Comparison of ENCODE assay signal across 24 cellular contexts in the genomic region with DNA sequence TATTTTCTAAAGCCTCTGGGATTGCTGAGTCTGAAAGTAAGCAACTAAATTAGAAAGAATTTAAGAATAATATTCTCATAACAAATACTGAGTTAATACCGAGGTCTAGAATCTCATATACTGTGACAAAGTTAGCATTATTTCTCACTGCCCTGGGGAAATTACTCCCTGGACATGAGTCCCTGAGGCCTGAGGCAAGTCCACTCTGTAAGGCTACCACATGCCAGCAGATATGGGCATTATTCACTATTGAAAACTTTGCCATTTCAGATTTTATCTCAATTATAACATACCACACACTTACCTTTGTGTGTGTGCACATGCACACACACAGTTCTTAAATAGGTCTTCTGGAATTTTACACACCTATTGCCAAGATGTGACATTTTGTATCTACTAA. TPM values are rescaled to one million over a fixed set of nuclear protein-coding genes. Genes with fewer than 3 reads are reported as not detected.
A peak's percentile ranks its signal among the peaks of the same experiment; 100 is the strongest.
DNase-seq lines count a peak whose midpoint lies in the region; ATAC-seq, FAIRE-seq and TF ChIP-seq lines count a peak whose summit lies in the region.
"Had no signal": no experiment of that assay in that cellular context is flagged by ENCODE, and none has a peak within 500 bp of the region (broad histone marks: within the 10 kb centered on the region; RNA-seq: fewer than 3 reads in every experiment).

No MANE protein-coding gene starts in this region.

- H3K36me3 Mint-ChIP-seq in activated T-helper 1 cell treated with anti-CD3 and anti-CD28 coated beads, Interleukin-12 subunit alpha, Interleukin-12 subunit beta, Interleukin-2, Interleukin-4 antibody, amounts not matched to agents 30 ng/mL and 10 ng/mL and 1 ng/mL, durations not matched to agents 14 hours and 24 hours and 36 hours (ENCODE audit: low read depth) = peaks cover 20% of the 10 kb centered on the region

- H3K4me1 ChIP-seq in IMR-90 (ENCODE audit: control insufficient read depth, insufficient read depth, low read length) (peaks cover 27% of the 10 kb centered on the region), HepG2 (ENCODE audit: insufficient read depth, low read length) (peaks cover 88% of the 10 kb centered on the region)
- H3K4me1 ChIP-seq: BE2C, Peyer's patch had no signal

- H3K27ac Mint-ChIP-seq in activated T-helper 1 cell treated with anti-CD3 and anti-CD28 coated beads, Interleukin-12 subunit alpha, Interleukin-12 subunit beta, Interleukin-2, Interleukin-4 antibody, amounts not matched to agents 30 ng/mL and 10 ng/mL and 1 ng/mL, durations not matched to agents 14 hours and 24 hours and 36 hours = no peak overlapping the region

- peaks cover 0 to 65% of the 10 kb centered on the region in 2 experiments; a peak in 2 of 4 replicates for H3K79me1 ChIP-seq in IMR-90 (ENCODE audit: low read depth in 1 of 2, low read length in 2 of 2)

- no peak for DNase-seq in IMR-90
- DNase-seq in HepG2 (ENCODE audit: low spot score) = no peak
- DNase-seq in C1 segment of cervical spinal cord (lab: John Stamatoyannopoulos, UW) = no peak
- DNase-seq in activated T-helper 1 cell treated with anti-CD3 and anti-CD28 coated beads, Interleukin-12 subunit alpha, Interleukin-12 subunit beta, Interleukin-2, Interleukin-4 antibody, amounts not matched to agents 30 ng/mL and 10 ng/mL and 1 ng/mL, durations not matched to agents 14 hours and 24 hours and 36 hours (ENCODE audit: low spot score) = no peak
- DNase-seq: 8988T, ACHN, BE2C, DMS153, DND-41, KBM-7, MG63, NCI-H1105 treated with DMSO at 0.1 percent for 48 hours, NCI-H146, NCI-H2029, NCI-H2227 treated with DMSO at 0.1 percent for 48 hours, NCI-H526 treated with DMSO at 0.1 percent for 48 hours, Peyer's patch, SIG-M5 had no signal

- no CpG with 5 or more reads among the region's 1 CpG for WGBS in IMR-90 (ENCODE audit: extremely low coverage in 2 of 2, insufficient read length in 1 of 2), 2 experiments
- WGBS in HepG2 (ENCODE audit: low lambda C conversion rate) = 91% methylated on average over 1 of the region's 1 CpG

- no peak for TF ChIP-seq EP300 in HepG2 (IDR thresholded peaks at IDR 0.05; ENCODE audit: low read depth in 2 of 2, low read length in 2 of 2)
- TF ChIP-seq EP300 in HepG2 (CRISPR knock-in tag; IDR thresholded peaks at IDR 0.05; ENCODE audit: borderline replicate concordance) = no peak

- H3K36me3 ChIP-seq in IMR-90 (ENCODE audit: control insufficient read depth, insufficient read depth, low read length) (peaks cover 36% of the 10 kb centered on the region), HepG2 (replicated peaks in 1 of 2; ENCODE audit: control insufficient read depth in 1 of 2, insufficient read depth in 2 of 2, low read length in 2 of 2) (peaks cover 10 to 51% of the 10 kb centered on the region in 2 experiments)
- H3K36me3 ChIP-seq: BE2C, Peyer's patch had no signal

- H2BK15ac ChIP-seq in IMR-90 (ENCODE audit: low read depth, low read length) = no peak overlapping the region

- dilution Hi-C loops in IMR-90 (cut with HindIII; ENCODE audit: low sequenced_read_pairs, unreplicated experiment) = no loop called here

- no peak overlapping the region for H3K18ac ChIP-seq in IMR-90 (ENCODE audit: low read depth, low read length)

- no peak overlapping the region for H4K8ac ChIP-seq in IMR-90 (ENCODE audit: low read depth in 2 of 2, low read length in 2 of 2)

- no peak overlapping the region for H2AK9ac ChIP-seq in IMR-90 (replicated peaks; ENCODE audit: low read depth, low read length, poor library complexity)

- peaks cover 11% of the 10 kb centered on the region for H3K9me1 ChIP-seq in IMR-90 (ENCODE audit: insufficient read depth, low read length)

- H3K79me2 ChIP-seq in HepG2 (ENCODE audit: insufficient read depth, low read length) = peaks cover 100% of the 10 kb centered on the region

- TF ChIP-seq CTCF in 22Rv1 (IDR thresholded peaks at IDR 0.05) (no peak), IMR-90 (conservative IDR thresholded peaks at IDR 0.05; ENCODE audit: low read depth, low read length) (no peak), HepG2 (CRISPR knock-in tag; IDR thresholded peaks at IDR 0.05) (no peak)

- H3K4me2 ChIP-seq in IMR-90 (ENCODE audit: low read depth, low read length) (peak overlapping the region; percentile 49; the same call in 1 of the 2 replicates), HepG2 (ENCODE audit: low read depth, low read length) (no peak overlapping the region)

- no peaks in the 10 kb centered on the region for H3K9me3 Mint-ChIP-seq in activated T-helper 1 cell treated with anti-CD3 and anti-CD28 coated beads, Interleukin-12 subunit alpha, Interleukin-12 subunit beta, Interleukin-2, Interleukin-4 antibody, amounts not matched to agents 30 ng/mL and 10 ng/mL and 1 ng/mL, durations not matched to agents 14 hours and 24 hours and 36 hours

- BruUV-seq in IMR-90 (replicated peaks; lab: Mats Ljungman, UMichigan) (no TSS peak), HepG2 (replicated peaks; lab: Mats Ljungman, UMichigan) (no TSS peak)

- no peak overlapping the region for H3K23ac ChIP-seq in IMR-90 (ENCODE audit: low read depth, low read length)

- H3K27me3 ChIP-seq in IMR-90 (ENCODE audit: control insufficient read depth, insufficient read depth, low read length) = no peaks in the 10 kb centered on the region
- no peaks in the 10 kb centered on the region for H3K27me3 ChIP-seq in HepG2 (ENCODE audit: control insufficient read depth in 1 of 2, insufficient read depth in 2 of 2, low read length in 2 of 2)
- H3K27me3 ChIP-seq: BE2C, MG63, Peyer's patch had no signal

- no peak for TF ChIP-seq POLR2A in IMR-90 (IDR thresholded peaks at IDR 0.05; ENCODE audit: low read depth, low read length)
- no peak for TF ChIP-seq POLR2A in HepG2 (IDR thresholded peaks at IDR 0.05; ENCODE audit: insufficient read depth in 1 of 2, low read depth in 2 of 2, low read length in 2 of 2)

- peaks cover 43% of the 10 kb centered on the region for H3K4me1 Mint-ChIP-seq in activated T-helper 1 cell treated with anti-CD3 and anti-CD28 coated beads, Interleukin-12 subunit alpha, Interleukin-12 subunit beta, Interleukin-2, Interleukin-4 antibody, amounts not matched to agents 30 ng/mL and 10 ng/mL and 1 ng/mL, durations not matched to agents 14 hours and 24 hours and 36 hours (ENCODE audit: low read depth)

- H3K27me3 Mint-ChIP-seq in activated T-helper 1 cell treated with anti-CD3 and anti-CD28 coated beads, Interleukin-12 subunit alpha, Interleukin-12 subunit beta, Interleukin-2, Interleukin-4 antibody, amounts not matched to agents 30 ng/mL and 10 ng/mL and 1 ng/mL, durations not matched to agents 14 hours and 24 hours and 36 hours (ENCODE audit: insufficient read depth) = no peaks in the 10 kb centered on the region

- POLR2A ChIA-PET in IMR-90 (lab: Charles Lee; ENCODE audit: unreplicated experiment) (no interaction called here), HepG2 (lab: Yijun Ruan, JAX) (no interaction called here)

- no peak overlapping the region for H4K5ac ChIP-seq in IMR-90 (ENCODE audit: low read depth, low read length)

- no peak overlapping the region for H3K14ac ChIP-seq in IMR-90 (replicated peaks; ENCODE audit: low read depth, low read length)

- H2BK5ac ChIP-seq in IMR-90 (ENCODE audit: low read depth, low read length, poor library complexity, severe bottlenecking) = peak overlapping the region; percentile 37

- H3K56ac ChIP-seq in IMR-90 (ENCODE audit: extremely low read depth, insufficient read depth, low read length) = no peak overlapping the region

- intact Hi-C loops in IMR-90 (cut with micrococcal nuclease) = no loop called here
- intact Hi-C loops in HepG2 (cut with micrococcal nuclease; ENCODE audit: unreplicated experiment) = no loop called here
- intact Hi-C loops in activated T-helper 1 cell treated with anti-CD3 and anti-CD28 coated beads, Interleukin-12 subunit alpha, Interleukin-12 subunit beta, Interleukin-2, Interleukin-4 antibody, amounts not matched to agents 30 ng/mL and 10 ng/mL and 1 ng/mL, durations not matched to agents 14 hours and 24 hours and 36 hours (cut with micrococcal nuclease) = no loop called here

- peak overlapping the region; percentile 19; the same call in 1 of the 2 replicates for H3K9ac ChIP-seq in IMR-90 (ENCODE audit: low read depth, low read length)
- H3K9ac ChIP-seq in HepG2 (ENCODE audit: insufficient read depth, low read depth, low read length) = no peak overlapping the region

- no peak overlapping the region for H3K4ac ChIP-seq in IMR-90 (ENCODE audit: low read depth, low read length)

- no peak overlapping the region for H2AK5ac ChIP-seq in IMR-90 (ENCODE audit: low read depth, low read length)

- H2AFZ ChIP-seq in IMR-90 (replicated peaks; ENCODE audit: low read length, poor library complexity) (no peak overlapping the region), HepG2 (ENCODE audit: low read length) (no peak overlapping the region)

- H2BK20ac ChIP-seq in IMR-90 (ENCODE audit: low read depth, low read length) = no peak overlapping the region

- H3K4me3 Mint-ChIP-seq in activated T-helper 1 cell treated with anti-CD3 and anti-CD28 coated beads, Interleukin-12 subunit alpha, Interleukin-12 subunit beta, Interleukin-2, Interleukin-4 antibody, amounts not matched to agents 30 ng/mL and 10 ng/mL and 1 ng/mL, durations not matched to agents 14 hours and 24 hours and 36 hours = no peak overlapping the region

- no peak for ATAC-seq in IMR-90 (ENCODE audit: low read depth)
- ATAC-seq in HepG2 = 0 out of 3 replicates have a peak, but pooled peaks have one; percentile 18
- no peak for ATAC-seq in HG02973 (IDR thresholded peaks at IDR 0.05; ENCODE audit: unreplicated experiment)
- ATAC-seq in GM18511 (IDR thresholded peaks at IDR 0.05; ENCODE audit: unreplicated experiment) = no peak
- ATAC-seq: HCT116 had no signal

- in situ Hi-C loops in IMR-90 (cut with MboI; ENCODE audit: low sequenced_read_pairs) = no loop called here
- in situ Hi-C loops in HepG2 (cut with HindIII; ENCODE audit: extremely low pct_ligation_motif_present, low pct_unique_long_range_greater_than_20kb) = no loop called here

- 0 out of 2 replicates have a peak overlapping the region, but pooled peaks have one; percentile 19 for H3K27ac ChIP-seq in 22Rv1
- H3K27ac ChIP-seq in IMR-90 (ENCODE audit: insufficient read depth, low read length) = no peak overlapping the region
- H3K27ac ChIP-seq in angular gyrus (ENCODE audit: low read depth, low read length) = peak overlapping the region; percentile 75
- no peak overlapping the region for H3K27ac ChIP-seq in HepG2 (ENCODE audit: extremely low read length, insufficient read depth, low read length)
- H3K27ac ChIP-seq: Peyer's patch, SK-N-MC had no signal

- TF ChIP-seq RAD21 in IMR-90 (IDR thresholded peaks at IDR 0.05; ENCODE audit: low read length) (no peak), HepG2 (CRISPR knock-in tag; IDR thresholded peaks at IDR 0.05) (no peak)

- FAIRE-seq in HepG2 (lab: Jason Lieb, UNC) = no peak

- H3K9me3 ChIP-seq in IMR-90 (ENCODE audit: control insufficient read depth, insufficient read depth, low read length) (no peaks in the 10 kb centered on the region), HepG2 (ENCODE audit: low read length) (no peaks in the 10 kb centered on the region)
- H3K9me3 ChIP-seq: BE2C, MG63, Peyer's patch had no signal

- H4K20me1 ChIP-seq in IMR-90 (ENCODE audit: insufficient read depth, low read length) (peaks cover 87% of the 10 kb centered on the region), HepG2 (ENCODE audit: insufficient read depth, low read length) (peaks cover 99% of the 10 kb centered on the region)

- CTCF ChIA-PET in IMR-90 (lab: Yijun Ruan, JAX) = no interaction called here
- CTCF ChIA-PET in HepG2 (lab: Yijun Ruan, JAX; ENCODE audit: low intra/inter-chr PET ratio, low total read pairs) = no interaction called here

- H3K4me3 ChIP-seq in IMR-90 (ENCODE audit: insufficient read depth, low read depth, low read length) (no peak overlapping the region), HepG2 (replicated peaks in 1 of 3; ENCODE audit: insufficient read depth in 1 of 3, low read depth in 2 of 3, low read length in 3 of 3) (no peak overlapping the region)
- H3K4me3 ChIP-seq: MG63, Peyer's patch, SK-N-MC had no signal

- no peak overlapping the region for H2BK120ac ChIP-seq in IMR-90 (ENCODE audit: low read depth, low read length)

- no peak overlapping the region for H4K91ac ChIP-seq in IMR-90 (ENCODE audit: insufficient read depth, low read depth, low read length)

RNA-seq across cellular contexts. Expression of a gene that starts 22.9 kb away (rescaled TPM):
- 92.5 and 137 TPM in 2 replicates for total RNA-seq in IMR-90 (2012; rRNA removed)
- polyA plus RNA-seq in IMR-90 (2012; rRNA removed) = 52.4 and 61.4 TPM in 2 replicates
- 16.4 and 21.9 TPM in 2 replicates for polyA plus RNA-seq in IMR-90 (2012; cell fraction: cytosol; rRNA removed)
- polyA plus RNA-seq in IMR-90 (2012; cell fraction: nucleus; rRNA removed; ENCODE audit: low replicate concordance) = 23.4 and 161 TPM in 2 replicates
- 64.5 and 78.9 TPM in 2 replicates for total RNA-seq in HepG2 (2016; rRNA removed; fragmentation: Illumina TruSeq; extraction: Trizol)
- 19.2 and 20.4 TPM in 2 replicates for total RNA-seq in HepG2 (2016; cell fraction: cytosol; rRNA removed; fragmentation: Illumina TruSeq; extraction: Trizol; ENCODE audit: low read depth)
- 69.3 and 74.8 TPM in 2 replicates for total RNA-seq in HepG2 (2016; cell fraction: insoluble cytoplasmic fraction; rRNA removed; fragmentation: Illumina TruSeq; extraction: Trizol)
- 73.2 and 75.4 TPM in 2 replicates for total RNA-seq in HepG2 (2016; cell fraction: membrane; rRNA removed; fragmentation: Illumina TruSeq; extraction: Trizol)
- total RNA-seq in HepG2 (2016; cell fraction: nucleus; rRNA removed; fragmentation: Illumina TruSeq; extraction: Trizol) = 121 and 123 TPM in 2 replicates
- 75.7 and 97.1 TPM in 2 replicates for polyA plus RNA-seq in HepG2 (2011; rRNA removed)
- 40.8 and 54.3 TPM in 2 replicates for polyA plus RNA-seq in HepG2 (2011; cell fraction: cytosol; rRNA removed)
- 68.9 and 74.9 TPM in 2 replicates for polyA plus RNA-seq in HepG2 (2011; cell fraction: nucleus; rRNA removed)
- 87.7 and 101 TPM in 2 replicates for polyA plus RNA-seq in HepG2 (2012)
- 13.4 and 15.1 TPM in 2 replicates for polyA plus RNA-seq in HepG2 (2016; cell fraction: cytosol; fragmentation: Illumina TruSeq; extraction: Trizol; ENCODE audit: low read depth)
- 81.1 and 83.2 TPM in 2 replicates for polyA plus RNA-seq in HepG2 (2016; cell fraction: insoluble cytoplasmic fraction; fragmentation: Illumina TruSeq; extraction: Trizol; ENCODE audit: low read depth)
- polyA plus RNA-seq in HepG2 (2016; cell fraction: membrane; fragmentation: Illumina TruSeq; extraction: Trizol; ENCODE audit: low read depth) = 49.0 and 50.1 TPM in 2 replicates
- 115 and 124 TPM in 2 replicates for polyA plus RNA-seq in HepG2 (2016; cell fraction: nucleus; fragmentation: Illumina TruSeq; extraction: Trizol; ENCODE audit: insufficient read depth, low read depth)
- polyA minus RNA-seq in HepG2 (2011; rRNA and poly(A)+ RNA removed; ENCODE audit: low replicate concordance) = 37.6 and 93.4 TPM in 2 replicates
- 82.9 and 96.7 TPM in 2 replicates for polyA minus RNA-seq in HepG2 (2011; cell fraction: cytosol; rRNA and poly(A)+ RNA removed)
- 685 and 799 TPM in 2 replicates for polyA minus RNA-seq in HepG2 (2011; cell fraction: nucleus; rRNA and poly(A)+ RNA removed)
- 93.9 and 97.6 TPM in 2 replicates for total RNA-seq in activated T-helper 1 cell treated with anti-CD3 and anti-CD28 coated beads, Interleukin-12 subunit alpha, Interleukin-12 subunit beta, Interleukin-2, Interleukin-4 antibody, amounts not matched to agents 30 ng/mL and 10 ng/mL and 1 ng/mL, durations not matched to agents 14 hours and 24 hours and 36 hours

Comparison
In these comparisons a context has a peak if more than half of its experiments do, and no peak if none do; other contexts are left out.
1. H3K27ac ChIP-seq: peak in 22Rv1 (single experiment) and angular gyrus (single experiment); none in IMR-90 (single experiment) and HepG2 (single experiment).